Comparison of ENCODE assay signal across 8 cellular contexts in the genomic region with DNA sequence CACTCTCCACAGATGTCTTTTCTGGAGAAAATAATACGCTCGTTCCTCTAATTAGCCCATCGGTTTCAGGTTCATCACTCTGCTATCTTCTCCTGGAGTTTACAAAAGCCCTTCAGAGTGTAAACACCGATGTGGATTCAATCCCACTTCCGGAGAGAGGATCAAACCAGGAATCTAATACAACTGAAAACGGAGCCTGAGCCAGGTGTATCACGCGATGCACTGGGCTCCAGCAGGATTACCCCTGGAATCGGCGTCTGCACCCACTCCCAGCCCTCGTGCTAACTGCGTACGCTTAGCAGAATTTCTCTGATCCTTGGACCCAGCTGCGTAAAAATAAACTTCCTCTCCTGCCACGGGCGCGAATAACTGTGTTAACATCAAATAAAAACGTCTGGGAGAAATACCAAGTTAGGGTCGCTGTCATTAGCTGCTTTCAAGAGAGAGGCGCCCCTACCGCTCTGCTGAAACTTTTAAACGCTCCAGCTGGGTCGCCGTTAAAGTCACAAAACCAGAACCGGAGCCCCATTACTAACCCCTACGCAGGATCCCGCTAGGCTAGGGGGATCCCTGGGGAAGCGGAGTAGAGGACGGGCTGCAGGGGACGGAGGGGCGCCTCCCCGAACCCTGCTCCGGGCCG. TPM values are rescaled to one million over a fixed set of nuclear protein-coding genes. Genes with fewer than 3 reads are reported as not detected.
DNase-seq lines count a peak whose midpoint lies in the region; ATAC-seq and TF ChIP-seq lines count a peak whose summit lies in the region.

No MANE protein-coding gene starts in this region.

- TF ChIP-seq RAD21 in HCT116 (IDR thresholded peaks at IDR 0.05; ENCODE audit: low read depth) = no peak

- H3K9ac ChIP-seq in HCT116 (ENCODE audit: low read length) (peak overlapping the region; percentile 83), skeletal muscle tissue (ENCODE audit: low read depth in 1 of 3, low read length in 3 of 3) (peak overlapping the region; percentile 97 to 98 (median 98))

- no peaks in the 10 kb centered on the region for H4K20me1 ChIP-seq in HCT116 (ENCODE audit: insufficient read depth)

- ATAC-seq in HCT116 (peak; percentile 43), GM19452 (IDR thresholded peaks at IDR 0.05; ENCODE audit: unreplicated experiment) (no peak)

- POLR2A ChIA-PET in HCT116 (lab: Charles Lee) = interaction anchor here (1.0 kb wide), 1 partner anchor 14 kb away, joined by 4 read pairs; no protein-coding TSS in a partner anchor

- H3K4me3 ChIP-seq in HCT116 (replicated peaks in 1 of 2; ENCODE audit: low read depth in 1 of 2, low read length in 2 of 2) = peak overlapping the region; percentile 69 to 77
- H3K4me3 ChIP-seq in skeletal muscle tissue (ENCODE audit: low read length in 3 of 3) = peak overlapping the region; percentile 98 to 99 (median 98)

- H3K27ac ChIP-seq in HCT116 (ENCODE audit: low read depth, low read length) (peak overlapping the region; percentile 72), VCaP (peak overlapping the region; percentile 98), skeletal muscle tissue (ENCODE audit: low read depth, low read length) (peak overlapping the region; percentile 83)

- no peak for TF ChIP-seq POLR2A in HCT116 (IDR thresholded peaks at IDR 0.05; ENCODE audit: borderline replicate concordance, extremely low read depth, insufficient read depth, insufficient read length)

- intact Hi-C loops in HCT116 (cut with micrococcal nuclease) = loop anchor here (1.0 kb wide), 1 partner anchor 87 kb away; no protein-coding TSS in a partner anchor

- H3K4me1 Mint-ChIP-seq in glutamatergic neuron (ENCODE audit: low read depth, unreplicated experiment) = peaks cover 11% of the 10 kb centered on the region

- peak overlapping the region; percentile 94 for H3K27ac Mint-ChIP-seq in glutamatergic neuron (ENCODE audit: unreplicated experiment)

- BruUV-seq in HCT116 (replicated peaks; lab: Mats Ljungman, UMichigan) = TSS peak; percentile 61

- H3K9me3 Mint-ChIP-seq in glutamatergic neuron (ENCODE audit: unreplicated experiment) = peaks cover 13% of the 10 kb centered on the region

- H3K9me3 ChIP-seq in HCT116 (ENCODE audit: control insufficient read depth in 1 of 2, insufficient read depth in 1 of 2, low read depth in 1 of 2, low read length in 2 of 2) (no peaks in the 10 kb centered on the region), skeletal muscle tissue (ENCODE audit: control insufficient read depth in 3 of 3, low read length in 3 of 3) (no peaks in the 10 kb centered on the region)

- H3K9me2 ChIP-seq in HCT116 (ENCODE audit: insufficient read depth) = no peaks in the 10 kb centered on the region

- H3K36me3 Mint-ChIP-seq in glutamatergic neuron (ENCODE audit: unreplicated experiment) = peaks cover 18% of the 10 kb centered on the region

- H2AFZ ChIP-seq in HCT116 (ENCODE audit: low read depth, low read length, poor library complexity, severe bottlenecking) = no peak overlapping the region

- CTCF ChIA-PET in HCT116 (lab: Charles Lee) = interaction anchor here (0.9 kb wide), 1 partner anchor 21 kb away, joined by 3 read pairs; a partner anchor contains a TSS

- peaks cover 13% of the 10 kb centered on the region for H3K27me3 Mint-ChIP-seq in glutamatergic neuron (ENCODE audit: unreplicated experiment)

- peaks cover 51% of the 10 kb centered on the region for H3K79me2 ChIP-seq in HCT116 (ENCODE audit: insufficient read depth, low read length)

- no peak for TF ChIP-seq CTCF in HCT116 (IDR thresholded peaks at IDR 0.05 in 2 of 3, conservative IDR thresholded peaks at IDR 0.05 in 1 of 3; ENCODE audit: borderline replicate concordance in 1 of 3, insufficient read depth in 1 of 3, low read depth in 2 of 3, low read length in 2 of 3)
- TF ChIP-seq CTCF in VCaP (conservative IDR thresholded peaks at IDR 0.05) = no peak
- TF ChIP-seq CTCF in glutamatergic neuron (IDR thresholded peaks at IDR 0.05; ENCODE audit: partially characterized antibody, unreplicated experiment) = no peak

- peak; percentile 25 for DNase-seq in COR-L47 (lab: John Stamatoyannopoulos, UW)
- DNase-seq in HCT116 (ENCODE audit: low read depth, low spot score) = no peak
- DNase-seq in glutamatergic neuron = no peak
- no peak for DNase-seq in activated gamma-delta T cell (lab: John Stamatoyannopoulos, UW)
- DNase-seq in islet precursor cell = no peak

- RAD21 ChIA-PET in HCT116 (lab: Charles Lee; ENCODE audit: low non-redundant PET in 1 of 2, low total read pairs in 2 of 2, uncharacterized antibody in 2 of 2, unreplicated experiment in 2 of 2) = no interaction called here

- peak overlapping the region; percentile 87 for H3K4me2 ChIP-seq in HCT116 (ENCODE audit: low read length)

- H3K4me1 ChIP-seq in HCT116 (ENCODE audit: control insufficient read depth in 1 of 2, insufficient read depth in 2 of 2, low read length in 2 of 2) (peaks cover 11 to 24% of the 10 kb centered on the region in 2 experiments), skeletal muscle tissue (ENCODE audit: control insufficient read depth in 3 of 3, insufficient read depth in 3 of 3, low read length in 3 of 3) (peaks cover 22 to 31% (median 25%) of the 10 kb centered on the region in 3 donors)

- H3K27me3 ChIP-seq in HCT116 (ENCODE audit: insufficient read depth, low read length) (no peaks in the 10 kb centered on the region), skeletal muscle tissue (ENCODE audit: control insufficient read depth in 3 of 3, insufficient read depth in 3 of 3, low read length in 3 of 3) (no peaks in the 10 kb centered on the region)

- peaks cover 22 to 35% of the 10 kb centered on the region in 2 experiments; a peak in 3 of 4 replicates for H3K36me3 ChIP-seq in HCT116 (ENCODE audit: control insufficient read depth in 1 of 2, insufficient read depth in 2 of 2, low read length in 2 of 2)
- H3K36me3 ChIP-seq in skeletal muscle tissue (ENCODE audit: control insufficient read depth in 3 of 3, insufficient read depth in 3 of 3, low read length in 3 of 3) = peaks cover 18 to 29% (median 22%) of the 10 kb centered on the region in 3 donors

- H3K4me3 Mint-ChIP-seq in glutamatergic neuron (ENCODE audit: unreplicated experiment) = peak overlapping the region; percentile 100

TF ChIP-seq in HCT116, 20 proteins besides CTCF, POLR2A, EP300 and RAD21:
- TF ChIP-seq YY1 (IDR thresholded peaks at IDR 0.05; ENCODE audit: extremely low read depth, insufficient replicate concordance, low read depth, low read length) = no peak
TF ChIP-seq in HCT116: peak in this region for 0.

RNA-seq across cellular contexts. Expression of a gene that starts 0.5 kb away (rescaled TPM):
- total RNA-seq in HCT116 (2021; ENCODE audit: unreplicated experiment) (28.2 TPM), glutamatergic neuron (ENCODE audit: unreplicated experiment) (87.9 TPM), skeletal muscle tissue (34.4 TPM)
- polyA plus RNA-seq in HCT116 (2012) = 14.5 and 16.0 TPM in 2 replicates

RNA-seq across cellular contexts. Expression of a gene that starts 7.8 kb away (rescaled TPM):
- total RNA-seq in HCT116 (2021; ENCODE audit: unreplicated experiment) (126 TPM), glutamatergic neuron (ENCODE audit: unreplicated experiment) (77.4 TPM), skeletal muscle tissue (57.4 TPM)
- polyA plus RNA-seq in HCT116 (2012) = 136 and 154 TPM in 2 replicates

RNA-seq across cellular contexts. Expression of a gene that starts 20.2 kb away (rescaled TPM):
- total RNA-seq in HCT116 (2021; ENCODE audit: unreplicated experiment) = 387 TPM
- polyA plus RNA-seq in HCT116 (2012) = 273 and 296 TPM in 2 replicates
- total RNA-seq in glutamatergic neuron (ENCODE audit: unreplicated experiment) = 196 TPM
- 42.3 TPM for total RNA-seq in skeletal muscle tissue

RNA-seq across cellular contexts. Expression of a gene that starts 20.4 kb away (rescaled TPM):
- total RNA-seq in HCT116 (2021; ENCODE audit: unreplicated experiment) (20.0 TPM), glutamatergic neuron (ENCODE audit: unreplicated experiment) (25.9 TPM), skeletal muscle tissue (20.9 TPM)
- polyA plus RNA-seq in HCT116 (2012) = 11.9 and 13.8 TPM in 2 replicates

RNA-seq across cellular contexts. Expression of a gene that starts 31.4 kb away (rescaled TPM):
- total RNA-seq in HCT116 (2021; ENCODE audit: unreplicated experiment) (10.3 TPM), glutamatergic neuron (ENCODE audit: unreplicated experiment) (26.3 TPM), skeletal muscle tissue (11.5 TPM)
- 6.4 and 8.6 TPM in 2 replicates for polyA plus RNA-seq in HCT116 (2012)
